In genomic region chr2:95062716-95063400, GRCh38 we compare ENCODE assay signal across 8 cellular contexts. TPM values are rescaled to one million over a fixed set of nuclear protein-coding genes. Genes with fewer than 3 reads are reported as not detected.
DNase-seq lines count a peak whose midpoint lies in the region; ATAC-seq and TF ChIP-seq lines count a peak whose summit lies in the region.

No MANE protein-coding gene starts in this region.

- ATAC-seq in GM21717 (IDR thresholded peaks at IDR 0.05; ENCODE audit: unreplicated experiment) = peak; percentile 78
- no peak for ATAC-seq in Right ventricle myocardium inferior

- H3K27ac ChIP-seq in brain microvascular endothelial cell = no peak overlapping the region

- H3K4me3 ChIP-seq in brain microvascular endothelial cell (ENCODE audit: low read depth, low read length) = no peak overlapping the region

- H3K36me3 ChIP-seq in brain microvascular endothelial cell (replicated peaks) = no peaks in the 10 kb centered on the region

- no peaks in the 10 kb centered on the region for H3K27me3 ChIP-seq in brain microvascular endothelial cell (replicated peaks)

- intact Hi-C loops in Right ventricle myocardium inferior (cut with DNase I) = no loop called here

- no peak for TF ChIP-seq CTCF in brain microvascular endothelial cell (IDR thresholded peaks at IDR 0.05; ENCODE audit: low read depth, low read length, missing control alignments)

- DNase-seq in NCI-H510A treated with DMSO at 0.1 percent for 48 hours (lab: John Stamatoyannopoulos, UW) (peak; percentile 23), NCI-H510A (lab: John Stamatoyannopoulos, UW) (no peak), NCI-H526 treated with DMSO at 0.1 percent for 48 hours (lab: John Stamatoyannopoulos, UW) (peak; percentile 61), midbrain (lab: John Stamatoyannopoulos, UW) (peak; percentile 11), brain microvascular endothelial cell (no peak), Right ventricle myocardium inferior (ENCODE audit: missing footprints) (no peak)
- DNase-seq in stimulated activated CD4-positive, alpha-beta T cell treated with anti-CD3 and anti-CD28 coated beads, Interleukin-4, amount 100 ng/mL, for 1 hour = no peak

- in situ Hi-C loops in brain microvascular endothelial cell (cut with HindIII; ENCODE audit: low pct_ligation_motif_present, low sequenced_read_pairs) = no loop called here

RNA-seq across cellular contexts. Expression of gene MAL, which starts 37.4 kb away (rescaled TPM):
- total RNA-seq in Right ventricle myocardium inferior = 8.7 TPM

RNA-seq across cellular contexts. Expression of gene MRPS5, which starts 58.8 kb away (rescaled TPM):
- 77.2 TPM for total RNA-seq in Right ventricle myocardium inferior

Comparison
In these comparisons a context has a peak if more than half of its experiments do, and no peak if none do; other contexts are left out.
1. DNase-seq: peak in NCI-H510A treated with DMSO at 0.1 percent for 48 hours (single experiment), NCI-H526 treated with DMSO at 0.1 percent for 48 hours (single experiment) and midbrain (single experiment); none in NCI-H510A (single experiment), brain microvascular endothelial cell (single experiment), stimulated activated CD4-positive, alpha-beta T cell treated with anti-CD3 and anti-CD28 coated beads, Interleukin-4, amount 100 ng/mL, for 1 hour (single experiment) and Right ventricle myocardium inferior (single experiment).